In genomic region chr1:227546598-227547313, GRCh38 we compare ENCODE assay signal across 30 cellular contexts.
"Had no signal": no experiment of that assay in that cellular context is flagged by ENCODE, and none has a peak within 500 bp of the region (broad histone marks: within the 10 kb centered on the region; RNA-seq: fewer than 3 reads in every experiment).

No MANE protein-coding gene starts in this region.

- DNase-seq: activated CD4-positive, alpha-beta memory T cell treated with anti-CD3 and anti-CD28 coated beads, Interleukin-2, amount 10 ng/mL, durations not matched to agents 7 days and 5 days; activated CD4-positive, alpha-beta T cell treated with anti-CD3 and anti-CD28 coated beads for 1 hour; activated CD4-positive, alpha-beta T cell treated with anti-CD3 and anti-CD28 coated beads, Interleukin-2, amount 10 ng/mL, durations not matched to agents 7 days and 5 days; activated CD8-positive, alpha-beta memory T cell treated with anti-CD3 and anti-CD28 coated beads, Interleukin-2, amount 50 U/mL, for 48 hours; activated naive CD4-positive, alpha-beta T cell; activated T-cell treated with anti-CD3 and anti-CD28 coated beads, Interleukin-2, amount 50 U/mL, for 24 hours; anterior cingulate cortex; colonic mucosa; effector CD8-positive, alpha-beta T cell; esophagus squamous epithelium; foreskin melanocyte; hypothalamus; immature natural killer cell; mesenchymal stem cell; natural killer cell; sigmoid colon; small intestine; stimulated activated CD4-positive, alpha-beta T cell treated with anti-CD3 and anti-CD28 coated beads, Interleukin-1b, Interleukin-23, amount 100 ng/mL, for 48 hours; stimulated activated CD4-positive, alpha-beta T cell treated with anti-CD3 and anti-CD28 coated beads, Interleukin-4, amount 100 ng/mL, for 4 hours; stimulated activated CD8-positive, alpha-beta memory T cell treated with anti-CD3 and anti-CD28 coated beads, Interleukin-4, amount 100 ng/mL, for 48 hours; T-helper 2 cell; testis; trophoblast cell had no signal

- H3K4me1 ChIP-seq: colonic mucosa, neural progenitor cell had no signal

- H3K36me3 ChIP-seq: colonic mucosa, esophagus squamous epithelium, neural progenitor cell, sigmoid colon had no signal

- H3K4me1 Mint-ChIP-seq: activated T-helper 17 cell treated with anti-CD3 and anti-CD28 coated beads, Interleukin-2, amount 50 U/mL, for 72 hours; WTC11 had no signal

- H3K27me3 ChIP-seq: colonic mucosa, sigmoid colon, testis had no signal

- ATAC-seq: activated T-helper 17 cell treated with anti-CD3 and anti-CD28 coated beads, Interleukin-2, amount 50 U/mL, for 72 hours; natural killer cell; SK-N-SH treated with all-trans-retinoic acid at 6 μM for 48 hours; WTC11 had no signal

- H3K9me3 ChIP-seq: colonic mucosa, testis had no signal

- H3K27me3 Mint-ChIP-seq: activated CD4-positive, alpha-beta memory T cell treated with anti-CD3 and anti-CD28 coated beads, Interleukin-2, amount 10 ng/mL, durations not matched to agents 7 days and 5 days had no signal

- H3K27ac ChIP-seq: epithelial cell of prostate, esophagus squamous epithelium, neural progenitor cell, sigmoid colon, testis had no signal

- H3K27ac Mint-ChIP-seq: activated CD4-positive, alpha-beta memory T cell treated with anti-CD3 and anti-CD28 coated beads, Interleukin-2, amount 10 ng/mL, durations not matched to agents 7 days and 5 days; activated CD4-positive, alpha-beta T cell treated with anti-CD3 and anti-CD28 coated beads, Interleukin-2, amount 10 ng/mL, durations not matched to agents 7 days and 5 days; activated naive CD8-positive, alpha-beta T cell; activated T-helper 17 cell treated with anti-CD3 and anti-CD28 coated beads, Interleukin-2, amount 50 U/mL, for 72 hours; natural killer cell; neural progenitor cell; stimulated activated memory B cell treated with anti-CD40 and anti-IgM and Interleukin-4, amounts not matched to agents 10 μg/mL and 1 μg/mL and 100 μg/mL, for 72 hours; WTC11 had no signal

- H3K4me3 ChIP-seq: colonic mucosa, esophagus squamous epithelium, neural progenitor cell, sigmoid colon, testis had no signal

- H3K36me3 Mint-ChIP-seq: neural progenitor cell had no signal

- H3K4me2 ChIP-seq: neural progenitor cell had no signal

- H3K4me3 Mint-ChIP-seq: activated CD4-positive, alpha-beta memory T cell treated with anti-CD3 and anti-CD28 coated beads, Interleukin-2, amount 10 ng/mL, durations not matched to agents 7 days and 5 days; activated CD4-positive, alpha-beta T cell treated with anti-CD3 and anti-CD28 coated beads, Interleukin-2, amount 10 ng/mL, durations not matched to agents 7 days and 5 days; activated naive CD8-positive, alpha-beta T cell; activated T-cell treated with anti-CD3 and anti-CD28 coated beads, Interleukin-2, amount 50 U/mL, for 24 hours; activated T-helper 17 cell treated with anti-CD3 and anti-CD28 coated beads, Interleukin-2, amount 50 U/mL, for 72 hours; immature natural killer cell; natural killer cell; neural progenitor cell; stimulated activated memory B cell treated with anti-CD40 and anti-IgM and Interleukin-4, amounts not matched to agents 10 μg/mL and 1 μg/mL and 100 μg/mL, for 72 hours; WTC11 had no signal

- H2AFZ ChIP-seq: neural progenitor cell had no signal
